8 cellular contexts compared by ENCODE assay signal in genomic region chr7:147245274-147245673, GRCh38.
A peak's percentile ranks its signal among the peaks of the same experiment; 100 is the strongest.
DNase-seq lines count a peak whose midpoint lies in the region; ATAC-seq, FAIRE-seq and TF ChIP-seq lines count a peak whose summit lies in the region.

No MANE protein-coding gene starts in this region.

- H3K4me2 ChIP-seq in OCI-LY1 (ENCODE audit: low read length) = no peak overlapping the region
- H3K4me2 ChIP-seq in H1 (ENCODE audit: insufficient read depth in 1 of 2, low read depth in 2 of 2, low read length in 2 of 2) = no peak overlapping the region

- H4K5ac ChIP-seq in H1 (ENCODE audit: insufficient read length, low read depth, low read length) = no peak overlapping the region

- H2BK15ac ChIP-seq in H1 (ENCODE audit: low read length) = no peak overlapping the region

- POLR2A ChIA-PET in H1 (lab: Charles Lee; ENCODE audit: partially characterized antibody) = no interaction called here

- ATAC-seq in HG03045 (IDR thresholded peaks at IDR 0.05; ENCODE audit: unreplicated experiment) (peak; percentile 56), naive B cell (ENCODE audit: low read depth in 2 of 2) (peak in 1 of 2 donors; percentile 70), HG03108 (IDR thresholded peaks at IDR 0.05; ENCODE audit: unreplicated experiment) (no peak)

- FAIRE-seq in H1 (lab: Jason Lieb, UNC) = peak; percentile 45

- no peaks in the 10 kb centered on the region for H4K20me1 ChIP-seq in OCI-LY1 (ENCODE audit: insufficient read depth, low read length)
- no peaks in the 10 kb centered on the region for H4K20me1 ChIP-seq in H1 (replicated peaks in 1 of 2; ENCODE audit: control insufficient read depth in 1 of 2, insufficient read depth in 2 of 2, low read length in 2 of 2)

- no peaks in the 10 kb centered on the region for H3K79me1 ChIP-seq in H1 (ENCODE audit: low read depth, low read length)

- no peaks in the 10 kb centered on the region for H3F3A ChIP-seq in OCI-LY1 (ENCODE audit: insufficient read depth, low read length)

- peak overlapping the region in 2 of 6 donors; percentile 18 to 85 for H3K27ac Mint-ChIP-seq in naive B cell

- 66% methylated on average over 8 of the region's 8 CpGs; no CpG with 5 or more reads in 1 of the 2 experiments for WGBS in H1 (ENCODE audit: extremely low coverage in 1 of 2, insufficient coverage in 1 of 2, insufficient read length in 1 of 2, insufficient replicate concordance in 2 of 2, low coverage in 1 of 2, low lambda C conversion rate in 2 of 2, missing lambda C conversion rate in 1 of 2), 2 experiments

- peak; percentile 62 to 73 for TF ChIP-seq RAD21 in H1 (IDR thresholded peaks at IDR 0.05 in 1 of 2, conservative IDR thresholded peaks at IDR 0.05 in 1 of 2; ENCODE audit: low read depth in 2 of 2, low read length in 2 of 2)

- peak overlapping the region in 3 of 8 donors; percentile 6 to 78 (median 41) for H3K4me3 Mint-ChIP-seq in naive B cell

- no peak overlapping the region for H2BK12ac ChIP-seq in H1 (ENCODE audit: low read depth, low read length)

- no peaks in the 10 kb centered on the region for H3K23me2 ChIP-seq in H1 (ENCODE audit: low read depth, low read length)

- no peak overlapping the region for H2AK5ac ChIP-seq in H1 (ENCODE audit: low read depth, low read length)

- H4K91ac ChIP-seq in H1 (replicated peaks; ENCODE audit: insufficient read length, low read length) = no peak overlapping the region

- no peak overlapping the region for H3K18ac ChIP-seq in H1 (ENCODE audit: extremely low read depth, low read length)

- no peak overlapping the region for H3K23ac ChIP-seq in H1 (ENCODE audit: insufficient read length)

- H3K4ac ChIP-seq in H1 (replicated peaks; ENCODE audit: insufficient read length, low read depth, low read length) = no peak overlapping the region

- H3K4me1 Mint-ChIP-seq in naive B cell = peaks cover 0 to 11% (median 5%) of the 10 kb centered on the region in 3 donors

- no peak overlapping the region for H4K8ac ChIP-seq in H1 (ENCODE audit: extremely low read depth, insufficient read depth, low read length)

- H3K27me3 ChIP-seq in OCI-LY1 (ENCODE audit: insufficient read depth, low read length) (no peaks in the 10 kb centered on the region), H1 (replicated peaks in 1 of 4; ENCODE audit: control insufficient read depth in 3 of 4, extremely low read depth in 1 of 4, insufficient read depth in 3 of 4, low read length in 3 of 4) (no peaks in the 10 kb centered on the region)

- H3K14ac ChIP-seq in H1 (ENCODE audit: insufficient read length) = no peak overlapping the region

- DNase-seq in stimulated activated CD4-positive, alpha-beta T cell treated with anti-CD3 and anti-CD28 coated beads, Interleukin-2, amount 100 ng/mL, for 48 hours = peak; percentile 2 to 14
- DNase-seq in stimulated activated CD4-positive, alpha-beta T cell treated with anti-CD3 and anti-CD28 coated beads, Interleukin-12 subunit alpha, Interleukin-12 subunit beta, amount 100 ng/mL, for 4 hours = no peak
- DNase-seq in H1 (ENCODE audit: low read depth in 1 of 2, low spot score in 2 of 2) (peak; percentile 25 to 66), naive B cell (peak; percentile 22), T1000 (lab: John Stamatoyannopoulos, UW) (no peak)

- H2BK5ac ChIP-seq in H1 (ENCODE audit: low read depth, low read length) = no peak overlapping the region

- no peaks in the 10 kb centered on the region for H3K27me3 Mint-ChIP-seq in naive B cell

- H2BK20ac ChIP-seq in H1 (ENCODE audit: low read length) = no peak overlapping the region

- H3K79me2 ChIP-seq in OCI-LY1 (ENCODE audit: insufficient read depth, low read length) (no peaks in the 10 kb centered on the region), H1 (ENCODE audit: control insufficient read depth in 1 of 2, insufficient read depth in 2 of 2, low read length in 2 of 2) (no peaks in the 10 kb centered on the region)

- H3K27ac ChIP-seq in OCI-LY1 (ENCODE audit: low read depth, low read length, poor library complexity, severe bottlenecking) (no peak overlapping the region), H1 (ENCODE audit: low read depth, low read length) (no peak overlapping the region)

- H3K9me2 ChIP-seq in OCI-LY1 (ENCODE audit: low read depth, low read length) = no peaks in the 10 kb centered on the region

- H3K4me1 ChIP-seq in OCI-LY1 (ENCODE audit: insufficient read depth, low read length, severe bottlenecking) = peaks cover 43% of the 10 kb centered on the region
- peaks cover 0 to 2% (median 0%) of the 10 kb centered on the region in 4 experiments; a peak in 1 of 7 replicates for H3K4me1 ChIP-seq in H1 (replicated peaks in 1 of 4; ENCODE audit: control insufficient read depth in 3 of 4, insufficient read depth in 4 of 4, low read length in 3 of 4)

- no peak overlapping the region for H2BK120ac ChIP-seq in H1 (replicated peaks; ENCODE audit: low read depth, low read length)

- no peaks in the 10 kb centered on the region for H3K36me3 Mint-ChIP-seq in naive B cell

- H2AFZ ChIP-seq in OCI-LY1 (ENCODE audit: low read length) (no peak overlapping the region), H1 (ENCODE audit: low read length) (no peak overlapping the region)

- H3K56ac ChIP-seq in H1 (replicated peaks; ENCODE audit: insufficient read length, low read depth, low read length) = no peak overlapping the region

- no peak for TF ChIP-seq EP300 in H1 (IDR thresholded peaks at IDR 0.05; ENCODE audit: borderline replicate concordance in 1 of 2, low read depth in 2 of 2, low read length in 2 of 2)

- TF ChIP-seq POLR2A in H1 (IDR thresholded peaks at IDR 0.05; ENCODE audit: control extremely low read depth in 1 of 2, low read depth in 2 of 2, low read length in 2 of 2) = no peak

- no peaks in the 10 kb centered on the region for H3K36me3 ChIP-seq in OCI-LY1 (ENCODE audit: insufficient read depth, low read length)
- no peaks in the 10 kb centered on the region for H3K36me3 ChIP-seq in H1 (ENCODE audit: control insufficient read depth in 2 of 4, insufficient read depth in 4 of 4, low read length in 3 of 4)

- H3K9ac ChIP-seq in OCI-LY1 (ENCODE audit: low read length) (no peak overlapping the region), H1 (replicated peaks in 1 of 4; ENCODE audit: extremely low read depth in 1 of 4, low read depth in 3 of 4, low read length in 3 of 4) (no peak overlapping the region)

- TF ChIP-seq CTCF in OCI-LY1 (IDR thresholded peaks at IDR 0.05; ENCODE audit: low read length) = peak; percentile 96
- TF ChIP-seq CTCF in H1 (IDR thresholded peaks at IDR 0.05; ENCODE audit: control extremely low read depth in 1 of 3, insufficient read depth in 1 of 3, low read depth in 1 of 3, low read length in 3 of 3) = peak; percentile 69 to 79 (median 77)

- CTCF ChIA-PET in H1 (lab: Charles Lee; ENCODE audit: partially characterized antibody) = interaction anchor here (0.7 to 0.8 kb wide), 2 partner anchors 16 to 20 kb away, joined by 4 read pairs; no protein-coding TSS in a partner anchor

- H3K4me3 ChIP-seq in OCI-LY1 (ENCODE audit: low read depth, low read length, poor library complexity, severe bottlenecking) = no peak overlapping the region
- H3K4me3 ChIP-seq in H1 (ENCODE audit: extremely low read depth in 1 of 4, insufficient read depth in 2 of 4, low read depth in 3 of 4, low read length in 4 of 4) = no peak overlapping the region

- no peaks in the 10 kb centered on the region for H3K9me3 Mint-ChIP-seq in naive B cell

- H3K9me3 ChIP-seq in OCI-LY1 (ENCODE audit: low read length) (no peaks in the 10 kb centered on the region), H1 (ENCODE audit: insufficient read depth in 2 of 2, low read depth in 1 of 2, low read length in 1 of 2) (no peaks in the 10 kb centered on the region)

TF ChIP-seq in H1, 55 proteins besides CTCF, POLR2A, EP300 and RAD21:
- no peak for TF ChIP-seq ATF3 (IDR thresholded peaks at IDR 0.05; ENCODE audit: insufficient read depth, low read depth, low read length)
- TF ChIP-seq KDM1A (IDR thresholded peaks at IDR 0.05; ENCODE audit: borderline replicate concordance, low read length) = 0 out of 2 replicates have a peak, but pooled peaks have one; percentile 25
TF ChIP-seq in H1: peak in this region for 1.

Comparison
In these comparisons a context has a peak if more than half of its experiments do, and no peak if none do; other contexts are left out.
1. DNase-seq: peak in stimulated activated CD4-positive, alpha-beta T cell treated with anti-CD3 and anti-CD28 coated beads, Interleukin-2, amount 100 ng/mL, for 48 hours (2 of 2), H1 (2 of 2) and naive B cell (single experiment); none in stimulated activated CD4-positive, alpha-beta T cell treated with anti-CD3 and anti-CD28 coated beads, Interleukin-12 subunit alpha, Interleukin-12 subunit beta, amount 100 ng/mL, for 4 hours (single experiment) and T1000 (single experiment).